Comparison of ENCODE assay signal across 8 cellular contexts in genomic region chr9:134326754-134327526, GRCh38. TPM values are rescaled to one million over a fixed set of nuclear protein-coding genes. Genes with fewer than 3 reads are reported as not detected.
A peak's percentile ranks its signal among the peaks of the same experiment; 100 is the strongest.
DNase-seq lines count a peak whose midpoint lies in the region; ATAC-seq, FAIRE-seq and TF ChIP-seq lines count a peak whose summit lies in the region.

No MANE protein-coding gene starts in this region.

- H3K27me3 ChIP-seq in CD4-positive, CD25-positive, alpha-beta regulatory T cell (ENCODE audit: control insufficient read depth, insufficient read depth, low read length), result no peaks in the 10 kb centered on the region
- H3K27me3 ChIP-seq in bronchial epithelial cell (ENCODE audit: control insufficient read depth, insufficient read depth, low read length) (no peaks in the 10 kb centered on the region), HepG2 (ENCODE audit: control insufficient read depth in 1 of 2, insufficient read depth in 2 of 2, low read length in 2 of 2) (no peaks in the 10 kb centered on the region; a peak in 2 of 5 replicates), tibial nerve (no peaks in the 10 kb centered on the region)

- peaks cover 23% of the 10 kb centered on the region for H3K27me3 Mint-ChIP-seq in CD4-positive, CD25-positive, alpha-beta regulatory T cell
- H3K27me3 Mint-ChIP-seq in IgD-negative memory B cell, result peaks cover 7% of the 10 kb centered on the region

- POLR2A ChIA-PET in HepG2 (lab: Yijun Ruan, JAX), result interaction anchor here (0.5 to 3.7 kb wide), 5 partner anchors 8 to 162 kb away, joined by 3 to 28 read pairs (median 10); partner anchors contain the start of gene RNU6ATAC

- H3K9me3 Mint-ChIP-seq in CD4-positive, CD25-positive, alpha-beta regulatory T cell, result no peaks in the 10 kb centered on the region
- no peaks in the 10 kb centered on the region for H3K9me3 Mint-ChIP-seq in IgD-negative memory B cell

- peak overlapping the region; percentile 98 for H3K4me2 ChIP-seq in HepG2 (ENCODE audit: low read depth, low read length)

- TF ChIP-seq POLR2A in HepG2 (IDR thresholded peaks at IDR 0.05; ENCODE audit: insufficient read depth in 1 of 2, low read depth in 2 of 2, low read length in 2 of 2) (no peak), tibial nerve (IDR thresholded peaks at IDR 0.05) (no peak)

- TF ChIP-seq CTCF in bronchial epithelial cell (IDR thresholded peaks at IDR 0.05; ENCODE audit: insufficient read depth, low read length, severe bottlenecking) (no peak), HepG2 (CRISPR knock-in tag; IDR thresholded peaks at IDR 0.05) (no peak), tibial nerve (IDR thresholded peaks at IDR 0.05) (no peak)

- no peaks in the 10 kb centered on the region for H3K9me3 ChIP-seq in CD4-positive, CD25-positive, alpha-beta regulatory T cell (ENCODE audit: control insufficient read depth in 2 of 2, low read length in 2 of 2)
- no peaks in the 10 kb centered on the region for H3K9me3 ChIP-seq in HepG2 (ENCODE audit: low read length)
- H3K9me3 ChIP-seq in tibial nerve, result no peaks in the 10 kb centered on the region

- no peak overlapping the region for H3K27ac ChIP-seq in CD4-positive, CD25-positive, alpha-beta regulatory T cell (ENCODE audit: insufficient read depth, low read length, poor library complexity, severe bottlenecking)
- peak overlapping the region; percentile 99 for H3K27ac ChIP-seq in HepG2 (ENCODE audit: extremely low read length, insufficient read depth, low read length)
- peak overlapping the region; percentile 88 to 95 (median 94) for H3K27ac ChIP-seq in tibial nerve

- intact Hi-C loops in HepG2 (cut with micrococcal nuclease; ENCODE audit: unreplicated experiment), result loop anchor here (5.0 to 10.0 kb wide), 2 partner anchors 40 to 152 kb away; no protein-coding TSS in a partner anchor

- H3K4me1 Mint-ChIP-seq in CD4-positive, CD25-positive, alpha-beta regulatory T cell, result peaks cover 0 to 15% (median under 1%) of the 10 kb centered on the region in 4 donors
- peaks cover 0 to 6% (median 3%) of the 10 kb centered on the region in 3 donors for H3K4me1 Mint-ChIP-seq in IgD-negative memory B cell

- ATAC-seq in CD4-positive, CD25-positive, alpha-beta regulatory T cell (ENCODE audit: low read depth in 2 of 2), result no peak
- ATAC-seq in HepG2, result no peak
- ATAC-seq in HG02642 (IDR thresholded peaks at IDR 0.05; ENCODE audit: poor library complexity, unreplicated experiment), result no peak

- H3K4me3 ChIP-seq in CD4-positive, CD25-positive, alpha-beta regulatory T cell (ENCODE audit: low read depth, low read length), result no peak overlapping the region
- H3K4me3 ChIP-seq in bronchial epithelial cell (ENCODE audit: low read depth, low read length) (peak overlapping the region; percentile 74), HepG2 (replicated peaks in 1 of 3; ENCODE audit: insufficient read depth in 1 of 3, low read depth in 2 of 3, low read length in 3 of 3) (peak overlapping the region; percentile 69 to 98 (median 82)), tibial nerve (peak overlapping the region; percentile 70 to 91 (median 82))

- peaks cover 50% of the 10 kb centered on the region for H3K79me2 ChIP-seq in HepG2 (ENCODE audit: insufficient read depth, low read length)

- peaks cover 14% of the 10 kb centered on the region; the same call in 1 of the 2 replicates for H4K20me1 ChIP-seq in HepG2 (ENCODE audit: insufficient read depth, low read length)

- 0% methylated on average over 2 of the region's 72 CpGs for WGBS in HepG2 (ENCODE audit: low lambda C conversion rate)
- 0 to 3% methylated on average over 9 to 23 of the region's 72 CpGs for WGBS in tibial nerve, 2 donors

- no peak overlapping the region for H3K27ac Mint-ChIP-seq in CD4-positive, CD25-positive, alpha-beta regulatory T cell
- peak overlapping the region in 1 of 3 donors; percentile 35 for H3K27ac Mint-ChIP-seq in IgD-negative memory B cell

- FAIRE-seq in bronchial epithelial cell (lab: Jason Lieb, UNC), result no peak
- FAIRE-seq in HepG2 (lab: Jason Lieb, UNC), result no peak
- FAIRE-seq in RCC 7860 (lab: Jason Lieb, UNC), result no peak

- H3K4me1 ChIP-seq in CD4-positive, CD25-positive, alpha-beta regulatory T cell (ENCODE audit: control insufficient read depth, insufficient read depth, low read length, poor library complexity, severe bottlenecking), result peaks cover 12% of the 10 kb centered on the region
- peaks cover 77% of the 10 kb centered on the region for H3K4me1 ChIP-seq in HepG2 (ENCODE audit: insufficient read depth, low read length)
- peaks cover 0 to 75% (median 58%) of the 10 kb centered on the region in 4 donors for H3K4me1 ChIP-seq in tibial nerve

- no peaks in the 10 kb centered on the region for H3K36me3 ChIP-seq in CD4-positive, CD25-positive, alpha-beta regulatory T cell (ENCODE audit: control insufficient read depth, insufficient read depth, low read length)
- H3K36me3 ChIP-seq in bronchial epithelial cell (ENCODE audit: control insufficient read depth, insufficient read depth, low read length), result peaks cover 1% of the 10 kb centered on the region
- H3K36me3 ChIP-seq in HepG2 (replicated peaks in 1 of 2; ENCODE audit: control insufficient read depth in 1 of 2, insufficient read depth in 2 of 2, low read length in 2 of 2), result no peaks in the 10 kb centered on the region
- no peaks in the 10 kb centered on the region for H3K36me3 ChIP-seq in tibial nerve

- no peak overlapping the region for H2AFZ ChIP-seq in HepG2 (ENCODE audit: low read length)

- TF ChIP-seq RAD21 in HepG2 (CRISPR knock-in tag; IDR thresholded peaks at IDR 0.05), result no peak

- no peak for DNase-seq in CD4-positive, CD25-positive, alpha-beta regulatory T cell
- DNase-seq in bronchial epithelial cell (ENCODE audit: low read depth) (no peak), HepG2 (ENCODE audit: low spot score) (no peak), tibial nerve (ENCODE audit: low spot score in 2 of 2) (no peak), RCC 7860 (ENCODE audit: low spot score) (no peak), pons (ENCODE audit: low spot score) (no peak)

- BruUV-seq in HepG2 (replicated peaks; lab: Mats Ljungman, UMichigan), result no TSS peak

- H3K4me3 Mint-ChIP-seq in CD4-positive, CD25-positive, alpha-beta regulatory T cell, result peak overlapping the region; percentile 61 to 72 (median 66)
- H3K4me3 Mint-ChIP-seq in IgD-negative memory B cell, result peak overlapping the region; percentile 58 to 75 (median 66)

- no peaks in the 10 kb centered on the region for H3K36me3 Mint-ChIP-seq in CD4-positive, CD25-positive, alpha-beta regulatory T cell
- no peaks in the 10 kb centered on the region for H3K36me3 Mint-ChIP-seq in IgD-negative memory B cell

- in situ Hi-C loops in HepG2 (cut with HindIII; ENCODE audit: extremely low pct_ligation_motif_present, low pct_unique_long_range_greater_than_20kb), result loop anchor here (10.0 kb wide), 1 partner anchor 162 kb away; the partner anchor contains the start of gene RNU6ATAC

- CTCF ChIA-PET in HepG2 (lab: Yijun Ruan, JAX; ENCODE audit: low intra/inter-chr PET ratio, low total read pairs), result no interaction called here

- peak overlapping the region; percentile 95 for H3K9ac ChIP-seq in HepG2 (ENCODE audit: insufficient read depth, low read depth, low read length)

- TF ChIP-seq EP300 in HepG2 (IDR thresholded peaks at IDR 0.05; ENCODE audit: low read depth in 2 of 2, low read length in 2 of 2) (no peak), HepG2 (CRISPR knock-in tag; IDR thresholded peaks at IDR 0.05; ENCODE audit: borderline replicate concordance) (no peak), tibial nerve (IDR thresholded peaks at IDR 0.05) (peak in 1 of 2 donors; percentile 9)

TF ChIP-seq in HepG2, 621 proteins besides CTCF, POLR2A, EP300 and RAD21 (continues in another document):
- peak; percentile 60 for TF ChIP-seq ZFX (CRISPR knock-in tag; IDR thresholded peaks at IDR 0.05; ENCODE audit: low read depth)

RNA-seq across cellular contexts. Expression of gene RXRA, which starts 0.7 kb away (rescaled TPM):
- total RNA-seq in CD4-positive, CD25-positive, alpha-beta regulatory T cell, result 13.6 TPM
- 1 to 10 TPM in 2 of 4 donors, under 1 TPM in 2; 0.29 to 2.1 (median 1.2) TPM for polyA plus RNA-seq in CD4-positive, CD25-positive, alpha-beta regulatory T cell
- 0.80 TPM for polyA plus RNA-seq in IgD-negative memory B cell
- 16.8 and 21.3 TPM in 2 replicates for total RNA-seq in bronchial epithelial cell
- total RNA-seq in HepG2 (2016; rRNA removed; fragmentation: Illumina TruSeq; extraction: Trizol), result 19.2 and 29.2 TPM in 2 replicates
- 24.1 and 24.5 TPM in 2 replicates for total RNA-seq in HepG2 (2016; cell fraction: cytosol; rRNA removed; fragmentation: Illumina TruSeq; extraction: Trizol; ENCODE audit: low read depth)
- 16.2 and 29.2 TPM in 2 replicates for total RNA-seq in HepG2 (2016; cell fraction: insoluble cytoplasmic fraction; rRNA removed; fragmentation: Illumina TruSeq; extraction: Trizol)
- total RNA-seq in HepG2 (2016; cell fraction: membrane; rRNA removed; fragmentation: Illumina TruSeq; extraction: Trizol), result 50.6 and 51.0 TPM in 2 replicates
- total RNA-seq in HepG2 (2016; cell fraction: nucleus; rRNA removed; fragmentation: Illumina TruSeq; extraction: Trizol), result 14.5 and 14.9 TPM in 2 replicates
- polyA plus RNA-seq in HepG2 (2011; rRNA removed), result 18.9 and 23.8 TPM in 2 replicates
- 20.3 and 28.6 TPM in 2 replicates for polyA plus RNA-seq in HepG2 (2011; cell fraction: cytosol; rRNA removed)
- polyA plus RNA-seq in HepG2 (2011; cell fraction: nucleus; rRNA removed), result 25.5 and 28.6 TPM in 2 replicates
- 42.6 and 48.4 TPM in 2 replicates for polyA plus RNA-seq in HepG2 (2012)
- polyA plus RNA-seq in HepG2 (2016; cell fraction: cytosol; fragmentation: Illumina TruSeq; extraction: Trizol; ENCODE audit: low read depth), result 68.3 and 74.3 TPM in 2 replicates
- 28.2 and 39.1 TPM in 2 replicates for polyA plus RNA-seq in HepG2 (2016; cell fraction: insoluble cytoplasmic fraction; fragmentation: Illumina TruSeq; extraction: Trizol; ENCODE audit: low read depth)
- polyA plus RNA-seq in HepG2 (2016; cell fraction: membrane; fragmentation: Illumina TruSeq; extraction: Trizol; ENCODE audit: low read depth), result 81.0 and 95.6 TPM in 2 replicates
- polyA plus RNA-seq in HepG2 (2016; cell fraction: nucleus; fragmentation: Illumina TruSeq; extraction: Trizol; ENCODE audit: insufficient read depth, low read depth), result 27.8 and 30.7 TPM in 2 replicates
- 26.4 and 69.1 TPM in 2 replicates for polyA minus RNA-seq in HepG2 (2011; rRNA and poly(A)+ RNA removed; ENCODE audit: low replicate concordance)
- polyA minus RNA-seq in HepG2 (2011; cell fraction: cytosol; rRNA and poly(A)+ RNA removed), result 27.2 and 30.5 TPM in 2 replicates
- polyA minus RNA-seq in HepG2 (2011; cell fraction: nucleus; rRNA and poly(A)+ RNA removed), result 13.6 and 15.8 TPM in 2 replicates
- total RNA-seq in tibial nerve, result 10 to 100 TPM; 53.5 to 61.5 (median 56.5) TPM
